8 cellular contexts compared by ENCODE assay signal in the genomic region with DNA sequence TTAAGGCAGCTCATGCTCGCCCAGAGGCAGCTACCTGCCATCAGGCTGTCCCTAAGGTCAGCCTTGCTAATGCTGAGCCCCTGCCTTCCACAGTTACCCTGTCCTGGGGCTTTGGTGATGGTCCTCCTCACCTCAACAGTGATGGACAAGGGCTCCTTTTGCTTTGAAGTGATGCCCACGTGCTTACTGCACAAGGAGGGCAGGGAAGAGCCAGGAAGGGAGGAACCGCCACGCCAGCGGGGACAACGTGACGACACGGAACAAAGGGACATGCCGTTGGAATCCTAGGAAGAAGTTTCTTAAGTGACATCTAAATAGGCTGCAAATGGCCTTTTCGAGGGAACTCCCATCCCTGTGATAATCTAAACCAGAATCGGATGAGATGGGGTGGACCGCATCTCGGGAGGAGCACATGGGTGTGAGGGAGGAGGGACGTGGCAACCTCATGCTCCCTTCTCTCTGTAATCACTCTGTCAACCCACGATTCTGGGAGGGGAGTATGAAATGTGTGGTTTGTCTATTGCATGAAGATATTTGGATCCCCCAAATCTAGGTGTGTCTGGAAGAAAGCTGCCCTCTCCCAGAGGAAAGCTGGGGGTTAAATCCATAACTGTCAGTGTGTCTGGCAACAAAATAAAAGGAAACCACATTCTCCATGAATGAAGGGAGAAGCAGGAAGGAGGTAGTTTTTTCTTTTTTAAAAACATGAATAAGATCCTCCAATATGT.
DNase-seq lines count a peak whose midpoint lies in the region; ATAC-seq and TF ChIP-seq lines count a peak whose summit lies in the region.

No MANE protein-coding gene starts in this region.

- H3K27me3 ChIP-seq in DND-41 (ENCODE audit: insufficient read depth, low read length, poor library complexity), result no peaks in the 10 kb centered on the region
- H3K27me3 ChIP-seq in ascending aorta, result no peaks in the 10 kb centered on the region
- H3K27me3 ChIP-seq in right lobe of liver, result no peaks in the 10 kb centered on the region
- no peaks in the 10 kb centered on the region for H3K27me3 ChIP-seq in smooth muscle cell (ENCODE audit: low read depth)

- 77% methylated on average over 7 of the region's 15 CpGs for WGBS in right lobe of liver (ENCODE audit: insufficient coverage, low coverage, low lambda C conversion rate, missing lambda C conversion rate)
- WGBS in smooth muscle cell (ENCODE audit: low lambda C conversion rate), result 91% methylated on average over 15 of the region's 15 CpGs

- ATAC-seq in DND-41 (ENCODE audit: insufficient read depth, low read depth) (no peak), right lobe of liver (no peak), GM18858 (IDR thresholded peaks at IDR 0.05; ENCODE audit: unreplicated experiment) (no peak)

- no peak for TF ChIP-seq POLR2A in right lobe of liver (IDR thresholded peaks at IDR 0.05)

- no peak overlapping the region for H3K4me3 ChIP-seq in DND-41 (ENCODE audit: low read depth in 1 of 2, low read length in 2 of 2)
- peak overlapping the region in 1 of 2 donors; percentile 46 for H3K4me3 ChIP-seq in ascending aorta
- no peak overlapping the region for H3K4me3 ChIP-seq in right lobe of liver
- no peak overlapping the region for H3K4me3 ChIP-seq in smooth muscle cell

- H3K36me3 ChIP-seq in DND-41 (ENCODE audit: insufficient read depth, low read length), result no peaks in the 10 kb centered on the region
- H3K36me3 ChIP-seq in ascending aorta, result no peaks in the 10 kb centered on the region
- no peaks in the 10 kb centered on the region for H3K36me3 ChIP-seq in right lobe of liver
- no peaks in the 10 kb centered on the region for H3K36me3 ChIP-seq in smooth muscle cell (ENCODE audit: low read depth)

- H3K4me2 ChIP-seq in DND-41 (ENCODE audit: insufficient read depth, low read length) (no peak overlapping the region), smooth muscle cell (peak overlapping the region; percentile 70)

- peaks cover 32% of the 10 kb centered on the region for H3F3A ChIP-seq in smooth muscle cell (ENCODE audit: low read depth)

- no peak for TF ChIP-seq CTCF in DND-41 (IDR thresholded peaks at IDR 0.05; ENCODE audit: borderline replicate concordance, extremely low read depth, low read length, poor library complexity, severe bottlenecking)
- no peak for TF ChIP-seq CTCF in ascending aorta (IDR thresholded peaks at IDR 0.05)
- TF ChIP-seq CTCF in right lobe of liver (IDR thresholded peaks at IDR 0.05), result no peak
- TF ChIP-seq CTCF in smooth muscle cell (IDR thresholded peaks at IDR 0.05; ENCODE audit: borderline replicate concordance, insufficient read depth, poor library complexity, severe bottlenecking), result no peak

- DNase-seq in DND-41 (no peak), ascending aorta (ENCODE audit: low spot score in 2 of 2) (no peak), right lobe of liver (no peak), smooth muscle cell (lab: John Stamatoyannopoulos, UW; ENCODE audit: unreplicated experiment) (no peak), SKM-1 (lab: John Stamatoyannopoulos, UW; ENCODE audit: unreplicated experiment) (no peak)
- DNase-seq in stimulated activated CD8-positive, alpha-beta memory T cell treated with anti-CD3 and anti-CD28 coated beads, Interleukin-4, amount 100 ng/mL, for 48 hours, result no peak
- DNase-seq in activated CD4-positive, alpha-beta T cell treated with anti-CD3 and anti-CD28 coated beads, Interleukin-2, amount 50 U/mL, for 1 hour, result no peak

- intact Hi-C loops in ascending aorta (cut with DNase I), result loop anchor here (2.0 kb wide), 1 partner anchor 36 kb away; no protein-coding TSS in a partner anchor
- intact Hi-C loops in right lobe of liver (cut with DNase I), result no loop called here

- no peaks in the 10 kb centered on the region for H4K20me1 ChIP-seq in DND-41 (ENCODE audit: insufficient read depth, low read length)
- no peaks in the 10 kb centered on the region for H4K20me1 ChIP-seq in smooth muscle cell (ENCODE audit: low read depth)

- H3K27ac ChIP-seq in DND-41 (ENCODE audit: low read length) (peak overlapping the region; percentile 100), ascending aorta (peak overlapping the region; percentile 95 to 97), right lobe of liver (peak overlapping the region; percentile 91 to 99 (median 98)), smooth muscle cell (ENCODE audit: low read depth) (peak overlapping the region; percentile 98)

- 0 out of 2 replicates have a peak overlapping the region, but pooled peaks have one; percentile 7 for H2AFZ ChIP-seq in DND-41 (ENCODE audit: low read depth, low read length)
- no peak overlapping the region for H2AFZ ChIP-seq in smooth muscle cell (ENCODE audit: low read depth)

- H3K4me1 ChIP-seq in DND-41 (ENCODE audit: insufficient read depth, low read length) (peaks cover 56% of the 10 kb centered on the region), ascending aorta (peaks cover 41 to 81% of the 10 kb centered on the region in 2 donors), right lobe of liver (peaks cover 0 to 92% (median 35%) of the 10 kb centered on the region in 4 donors), smooth muscle cell (ENCODE audit: low read depth) (peaks cover 34% of the 10 kb centered on the region)

- H3K9me3 ChIP-seq in DND-41 (ENCODE audit: insufficient read depth, low read length, severe bottlenecking) (no peaks in the 10 kb centered on the region), ascending aorta (no peaks in the 10 kb centered on the region), right lobe of liver (no peaks in the 10 kb centered on the region), smooth muscle cell (replicated peaks; ENCODE audit: low read depth) (no peaks in the 10 kb centered on the region)

- H3K79me2 ChIP-seq in DND-41 (ENCODE audit: insufficient read depth, low read length) (no peaks in the 10 kb centered on the region), smooth muscle cell (ENCODE audit: low read depth) (no peaks in the 10 kb centered on the region)

- H3K9ac ChIP-seq in DND-41 (ENCODE audit: low read depth, low read length), result peak overlapping the region; percentile 96; the same call in 1 of the 2 replicates
- H3K9ac ChIP-seq in smooth muscle cell (ENCODE audit: low read depth), result no peak overlapping the region
